ENCODE assay signal across 16 cellular contexts in genomic region chr7:21167942-21168341, GRCh38.
DNase-seq lines count a peak whose midpoint lies in the region; ATAC-seq, FAIRE-seq and TF ChIP-seq lines count a peak whose summit lies in the region.
"Had no signal": no experiment of that assay in that cellular context is flagged by ENCODE, and none has a peak within 500 bp of the region (broad histone marks: within the 10 kb centered on the region; RNA-seq: fewer than 3 reads in every experiment).

No MANE protein-coding gene starts in this region.

- TF ChIP-seq POLR2A in endothelial cell of umbilical vein (IDR thresholded peaks at IDR 0.05; ENCODE audit: low read depth, low read length): no peak

- H3K9ac ChIP-seq in HUES6 (ENCODE audit: low read length) (no peak overlapping the region), endothelial cell of umbilical vein (replicated peaks; ENCODE audit: extremely low read depth, insufficient read depth, low read length) (no peak overlapping the region), mesendoderm (ENCODE audit: low read length) (no peak overlapping the region)
- H3K9ac ChIP-seq: BLaER1 had no signal

- no peak overlapping the region for H2AK5ac ChIP-seq in mesendoderm (ENCODE audit: low read length)

- H3F3A ChIP-seq in GM23338 (replicated peaks; ENCODE audit: low read depth): 0 out of 2 replicates have a peak, but pooled peaks cover 9% of the 10 kb centered on the region

- H3K9me2 ChIP-seq in GM23338 (ENCODE audit: insufficient read depth): no peaks in the 10 kb centered on the region

- intact Hi-C loops in endothelial cell of umbilical vein (cut with micrococcal nuclease): no loop called here

- peaks cover 9% of the 10 kb centered on the region for H3K9me3 Mint-ChIP-seq in GM23338

- H3K27ac Mint-ChIP-seq in GM23338: no peak overlapping the region; the same call in 1 of the 2 replicates
- H3K27ac Mint-ChIP-seq: CD14-positive monocyte; CD4-positive, alpha-beta memory T cell had no signal

- dilution Hi-C loops in endothelial cell of umbilical vein (cut with MboI; ENCODE audit: extremely low pct_ligation_motif_present, low sequenced_read_pairs): no loop called here

- H4K20me1 ChIP-seq in GM23338 (replicated peaks; ENCODE audit: insufficient read depth): no peaks in the 10 kb centered on the region
- H4K20me1 ChIP-seq in endothelial cell of umbilical vein (replicated peaks; ENCODE audit: control insufficient read depth, extremely low read depth, insufficient read depth, low read length): no peaks in the 10 kb centered on the region
- no peaks in the 10 kb centered on the region for H4K20me1 ChIP-seq in osteoblast (ENCODE audit: insufficient read depth, low read length)
- H4K20me1 ChIP-seq: BLaER1 had no signal

- no peaks in the 10 kb centered on the region for H3K79me1 ChIP-seq in mesendoderm (ENCODE audit: low read length)

- H3K9me3 ChIP-seq in HUES6 (ENCODE audit: control insufficient read depth, insufficient read depth, low read depth, low read length): no peaks in the 10 kb centered on the region; the same call in 1 of the 2 replicates
- no peaks in the 10 kb centered on the region for H3K9me3 ChIP-seq in endothelial cell of umbilical vein (replicated peaks; ENCODE audit: control insufficient read depth, insufficient read depth, low read length)
- H3K9me3 ChIP-seq in osteoblast (ENCODE audit: low read depth, low read length): no peaks in the 10 kb centered on the region

- H3K27ac ChIP-seq in GM23338 (ENCODE audit: low read depth): no peak overlapping the region
- H3K27ac ChIP-seq in HUES6 (ENCODE audit: low read depth, low read length): 0 out of 2 replicates have a peak overlapping the region, but pooled peaks have one; percentile 11
- no peak overlapping the region for H3K27ac ChIP-seq in endothelial cell of umbilical vein (ENCODE audit: insufficient read depth, low read depth, low read length)
- H3K27ac ChIP-seq in osteoblast (ENCODE audit: low read depth, low read length): no peak overlapping the region
- H3K27ac ChIP-seq in mesendoderm (ENCODE audit: low read depth, low read length): no peak overlapping the region
- H3K27ac ChIP-seq in caudate nucleus (ENCODE audit: low read depth, low read length): no peak overlapping the region
- H3K27ac ChIP-seq: BLaER1 had no signal

- H3K4me3 ChIP-seq in GM23338 (no peak overlapping the region), HUES6 (ENCODE audit: low read depth, low read length) (no peak overlapping the region), endothelial cell of umbilical vein (replicated peaks in 1 of 3; ENCODE audit: insufficient read depth in 1 of 3, low read depth in 1 of 3, low read length in 3 of 3) (no peak overlapping the region), osteoblast (ENCODE audit: insufficient read depth, low read length) (no peak overlapping the region), mesendoderm (ENCODE audit: low read length) (no peak overlapping the region)
- H3K4me3 ChIP-seq: BLaER1 had no signal

- no CpG with 5 or more reads among the region's 2 CpGs for WGBS in mesendoderm (ENCODE audit: extremely low coverage, insufficient coverage, low lambda C conversion rate)

- no peak overlapping the region for H3K4ac ChIP-seq in mesendoderm (ENCODE audit: low read depth, low read length)

- H2BK120ac ChIP-seq in mesendoderm (ENCODE audit: low read depth, low read length): no peak overlapping the region

- H3K4me1 Mint-ChIP-seq in GM23338: peaks cover 52% of the 10 kb centered on the region
- H3K4me1 Mint-ChIP-seq: CD14-positive monocyte had no signal

- H3K27me3 ChIP-seq in GM23338 (ENCODE audit: insufficient read depth) (peaks cover 19% of the 10 kb centered on the region), HUES6 (ENCODE audit: control insufficient read depth, insufficient read depth, low read length) (peaks cover 20% of the 10 kb centered on the region), endothelial cell of umbilical vein (ENCODE audit: control insufficient read depth in 2 of 2, insufficient read depth in 2 of 2, low read length in 2 of 2) (peaks cover 13 to 14% of the 10 kb centered on the region in 2 experiments), osteoblast (ENCODE audit: insufficient read depth, low read length) (no peaks in the 10 kb centered on the region), mesendoderm (ENCODE audit: insufficient read depth, low read length, poor library complexity) (no peaks in the 10 kb centered on the region)
- H3K27me3 ChIP-seq: BLaER1 had no signal

- H3K4me2 ChIP-seq in GM23338 (peak overlapping the region; percentile 78), endothelial cell of umbilical vein (ENCODE audit: insufficient read depth, low read length) (no peak overlapping the region), osteoblast (ENCODE audit: insufficient read depth, low read length) (no peak overlapping the region), mesendoderm (ENCODE audit: low read length) (no peak overlapping the region)
- H3K4me2 ChIP-seq: BLaER1 had no signal

- H3K4me3 Mint-ChIP-seq in GM23338: peak overlapping the region; percentile 77; the same call in 2 of the 3 replicates
- H3K4me3 Mint-ChIP-seq: CD4-positive, alpha-beta memory T cell had no signal

- H3K23ac ChIP-seq in mesendoderm (ENCODE audit: low read length): no peak overlapping the region

- TF ChIP-seq CTCF in GM23338 (conservative IDR thresholded peaks at IDR 0.05; ENCODE audit: low read depth in 2 of 2) (peak in 1 of 2 experiments; percentile 22; a peak in 1 of 4 replicates), endothelial cell of umbilical vein (IDR thresholded peaks at IDR 0.05; ENCODE audit: extremely low read depth in 1 of 2, insufficient read depth in 1 of 2, low read depth in 1 of 2, low read length in 2 of 2) (no peak), osteoblast (IDR thresholded peaks at IDR 0.05; ENCODE audit: extremely low read depth, low read depth, low read length) (no peak)

- CTCF ChIA-PET in endothelial cell of umbilical vein (lab: Charles Lee): no interaction called here

- H2BK15ac ChIP-seq in mesendoderm (replicated peaks; ENCODE audit: low read depth): no peak overlapping the region

- POLR2A ChIA-PET in endothelial cell of umbilical vein (lab: Charles Lee): no interaction called here

- H3K79me2 ChIP-seq in GM23338 (replicated peaks; ENCODE audit: insufficient read depth) (no peaks in the 10 kb centered on the region), endothelial cell of umbilical vein (ENCODE audit: control insufficient read depth, insufficient read depth, low read length) (no peaks in the 10 kb centered on the region), osteoblast (ENCODE audit: insufficient read depth, low read length) (no peaks in the 10 kb centered on the region), mesendoderm (ENCODE audit: control insufficient read depth, insufficient read depth, low read length) (no peaks in the 10 kb centered on the region)

- DNase-seq in GM23338 (ENCODE audit: low spot score) (no peak), endothelial cell of umbilical vein (ENCODE audit: low read depth, low spot score) (no peak), osteoblast (ENCODE audit: insufficient read length, low spot score, missing footprints) (peak; percentile 43), mesendoderm (no peak), NCI-H1092 treated with DMSO at 0.1 percent for 48 hours (lab: John Stamatoyannopoulos, UW) (no peak), caudate nucleus (lab: John Stamatoyannopoulos, UW) (no peak)
- DNase-seq: 8988T; CD4-positive, alpha-beta memory T cell; DMS153; DMS79; GF-D8; HCEC 1CT had no signal

- H3K18ac ChIP-seq in mesendoderm (ENCODE audit: low read length): no peak overlapping the region

- no peak overlapping the region for H3K56ac ChIP-seq in mesendoderm (ENCODE audit: low read length)

- H3K4me1 ChIP-seq in GM23338 (ENCODE audit: insufficient read depth) (peaks cover 28% of the 10 kb centered on the region), HUES6 (ENCODE audit: control insufficient read depth, insufficient read depth, low read length) (peaks cover 27% of the 10 kb centered on the region), endothelial cell of umbilical vein (ENCODE audit: control insufficient read depth, extremely low read depth, insufficient read depth, low read length) (no peaks in the 10 kb centered on the region), osteoblast (ENCODE audit: insufficient read depth, low read length) (no peaks in the 10 kb centered on the region), mesendoderm (ENCODE audit: control insufficient read depth, low read depth, low read length) (no peaks in the 10 kb centered on the region)
- H3K4me1 ChIP-seq: BLaER1 had no signal

- ATAC-seq in GM23338: no peak

- H3K9me1 ChIP-seq in endothelial cell of umbilical vein (replicated peaks; ENCODE audit: control insufficient read depth, extremely low read depth, insufficient read depth, low read length): no peaks in the 10 kb centered on the region

- no peak overlapping the region for H2BK5ac ChIP-seq in mesendoderm (ENCODE audit: low read length)

- no peak overlapping the region for H4K5ac ChIP-seq in mesendoderm (ENCODE audit: low read length)

- BruUV-seq in endothelial cell of umbilical vein (replicated peaks; lab: Mats Ljungman, UMichigan): no TSS peak

- FAIRE-seq in endothelial cell of umbilical vein (lab: Jason Lieb, UNC): no peak
- FAIRE-seq: HTR-8/SVneo had no signal

- H3K27me3 Mint-ChIP-seq in GM23338 (ENCODE audit: insufficient read depth, low read depth, poor library complexity): peaks cover 13% of the 10 kb centered on the region

- H4K8ac ChIP-seq in mesendoderm (ENCODE audit: low read depth, low read length): no peak overlapping the region

- H3K36me3 Mint-ChIP-seq in GM23338 (ENCODE audit: low read depth): peaks cover 10% of the 10 kb centered on the region
- H3K36me3 Mint-ChIP-seq: CD14-positive monocyte had no signal

- H3K36me3 ChIP-seq in GM23338 (ENCODE audit: insufficient read depth): no peaks in the 10 kb centered on the region
- H3K36me3 ChIP-seq in HUES6 (ENCODE audit: control insufficient read depth, insufficient read depth, low read length): no peaks in the 10 kb centered on the region
- no peaks in the 10 kb centered on the region for H3K36me3 ChIP-seq in endothelial cell of umbilical vein (ENCODE audit: control insufficient read depth in 2 of 2, extremely low read depth in 1 of 2, insufficient read depth in 2 of 2, low read length in 2 of 2)
- H3K36me3 ChIP-seq in osteoblast (ENCODE audit: insufficient read depth, low read length): no peaks in the 10 kb centered on the region
- H3K36me3 ChIP-seq in mesendoderm (ENCODE audit: control insufficient read depth, insufficient read depth, low read length): no peaks in the 10 kb centered on the region
- H3K36me3 ChIP-seq: BLaER1 had no signal

- H2AFZ ChIP-seq in GM23338 (no peak overlapping the region), endothelial cell of umbilical vein (ENCODE audit: low read depth, low read length) (no peak overlapping the region), osteoblast (ENCODE audit: low read length) (no peak overlapping the region)

TF ChIP-seq in endothelial cell of umbilical vein, 7 proteins besides CTCF, POLR2A, EP300 and RAD21:
- TF ChIP-seq POLR2AphosphoS5 (IDR thresholded peaks at IDR 0.05; ENCODE audit: insufficient read depth, low read depth, low read length) (no peak), MAX (IDR thresholded peaks at IDR 0.05; ENCODE audit: insufficient read depth, insufficient read length) (peak; percentile 48)
